Comparison of ENCODE assay signal across 23 cellular contexts in the genomic region with DNA sequence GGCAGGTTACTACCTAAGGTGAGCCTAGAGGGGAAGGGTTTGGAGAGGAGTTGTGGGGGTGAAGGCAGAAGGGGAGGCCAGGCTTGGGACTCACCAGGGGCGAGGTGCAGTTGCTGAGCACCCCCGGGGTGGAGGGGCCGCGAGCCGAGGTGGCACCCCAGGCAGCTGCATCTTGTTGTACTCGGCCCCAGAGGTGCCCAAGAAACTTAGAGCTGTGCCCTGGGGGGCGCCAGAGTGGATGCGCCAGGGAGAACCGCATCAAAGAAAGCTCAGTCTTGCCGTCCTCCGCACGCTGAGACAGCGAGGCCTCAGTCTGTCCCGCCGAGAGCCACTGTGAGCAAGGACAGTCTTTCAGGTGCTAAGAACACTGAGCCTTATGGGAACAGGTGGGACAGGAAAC. TPM values are rescaled to one million over a fixed set of nuclear protein-coding genes. Genes with fewer than 3 reads are reported as not detected.
DNase-seq lines count a peak whose midpoint lies in the region; ATAC-seq, FAIRE-seq and TF ChIP-seq lines count a peak whose summit lies in the region.
"Had no signal": no experiment of that assay in that cellular context is flagged by ENCODE, and none has a peak within 500 bp of the region (broad histone marks: within the 10 kb centered on the region; RNA-seq: fewer than 3 reads in every experiment).

No MANE protein-coding gene starts in this region.

- no peak overlapping the region for H4K5ac ChIP-seq in H1 (ENCODE audit: insufficient read length, low read depth, low read length)

- 0 out of 2 replicates have a peak overlapping the region, but pooled peaks have one; percentile 20 for H2BK15ac ChIP-seq in H1 (ENCODE audit: low read length)

- ATAC-seq in Right ventricle myocardium inferior = no peak
- ATAC-seq in left cardiac atrium = no peak
- no peak for ATAC-seq in RWPE2 (ENCODE audit: low read depth)
- no peak for ATAC-seq in GM19455 (IDR thresholded peaks at IDR 0.05; ENCODE audit: unreplicated experiment)
- ATAC-seq in GM21737 (IDR thresholded peaks at IDR 0.05; ENCODE audit: unreplicated experiment) = no peak
- ATAC-seq: GM12878; left lobe of liver; stimulated activated naive B cell treated with anti-CD40 and anti-IgM and Interleukin-4, amounts not matched to agents 10 μg/mL and 1 μg/mL and 100 μg/mL, for 72 hours had no signal

- TF ChIP-seq EP300 in H1 (IDR thresholded peaks at IDR 0.05; ENCODE audit: borderline replicate concordance in 1 of 2, low read depth in 2 of 2, low read length in 2 of 2) = no peak

- no peak overlapping the region for H3K18ac ChIP-seq in H1 (ENCODE audit: extremely low read depth, low read length)

- H4K91ac ChIP-seq in H1 (replicated peaks; ENCODE audit: insufficient read length, low read length) = no peak overlapping the region

- no peaks in the 10 kb centered on the region; the same call in 1 of the 2 replicates for H3K79me1 ChIP-seq in H1 (ENCODE audit: low read depth, low read length)

- peak overlapping the region; percentile 83 for H3K4me3 Mint-ChIP-seq in type B pancreatic cell
- H3K4me3 Mint-ChIP-seq: dendritic cell treated with granulocyte-macrophage colony-stimulating factor and Interleukin-4, amounts not matched to agents 40 ng/mL and 50 ng/mL, for 4 days had no signal

- H3K9me3 ChIP-seq in RWPE2 (ENCODE audit: severe bottlenecking) = no peaks in the 10 kb centered on the region
- no peaks in the 10 kb centered on the region for H3K9me3 ChIP-seq in H1 (ENCODE audit: insufficient read depth in 2 of 2, low read depth in 1 of 2, low read length in 1 of 2)
- H3K9me3 ChIP-seq: right atrium auricular region had no signal

- no peak overlapping the region for H3K9ac ChIP-seq in H1 (replicated peaks in 1 of 4; ENCODE audit: extremely low read depth in 1 of 4, low read depth in 3 of 4, low read length in 3 of 4)

- H3K27ac ChIP-seq in RWPE2 (ENCODE audit: poor library complexity, severe bottlenecking) (no peak overlapping the region), H1 (ENCODE audit: low read depth, low read length) (no peak overlapping the region)
- H3K27ac ChIP-seq: brain microvascular endothelial cell, HL-60, right atrium auricular region, VCaP had no signal

- no peak overlapping the region for H2AK5ac ChIP-seq in H1 (ENCODE audit: low read depth, low read length)

- H3K36me3 ChIP-seq in RWPE2 (ENCODE audit: low read depth) = no peaks in the 10 kb centered on the region
- H3K36me3 ChIP-seq in H1 (ENCODE audit: control insufficient read depth in 2 of 4, insufficient read depth in 4 of 4, low read length in 3 of 4) = no peaks in the 10 kb centered on the region
- H3K36me3 ChIP-seq: brain microvascular endothelial cell, right atrium auricular region had no signal

- H3K23me2 ChIP-seq in H1 (ENCODE audit: low read depth, low read length) = peaks cover 7% of the 10 kb centered on the region; the same call in 1 of the 2 replicates

- TF ChIP-seq POLR2A in H1 (IDR thresholded peaks at IDR 0.05; ENCODE audit: control extremely low read depth in 1 of 2, low read depth in 2 of 2, low read length in 2 of 2) = no peak

- POLR2A ChIA-PET in H1 (lab: Charles Lee; ENCODE audit: partially characterized antibody) = interaction anchor here (1.4 to 2.7 kb wide), 3 partner anchors 10 to 17 kb away, joined by 3 to 18 read pairs (median 4); partner anchors contain the start of gene ABCB8

- H3K36me3 Mint-ChIP-seq in type B pancreatic cell = no peaks in the 10 kb centered on the region
- H3K36me3 Mint-ChIP-seq: stimulated activated naive B cell treated with anti-CD40 and anti-IgM and Interleukin-4, amounts not matched to agents 10 μg/mL and 1 μg/mL and 100 μg/mL, for 72 hours had no signal

- CTCF ChIA-PET in H1 (lab: Charles Lee; ENCODE audit: partially characterized antibody) = interaction anchor here (0.8 to 8.0 kb wide), 17 partner anchors 8 to 210 kb away, joined by 3 to 116 read pairs (median 9); partner anchors contain the start of genes ABCB8, ABCF2, FASTK and NOS3

- intact Hi-C loops in Right ventricle myocardium inferior (cut with DNase I) (no loop called here), left cardiac atrium (cut with DNase I) (no loop called here)

- H4K8ac ChIP-seq in H1 (ENCODE audit: extremely low read depth, insufficient read depth, low read length) = no peak overlapping the region

- 85% methylated on average over 15 of the region's 15 CpGs; no CpG with 5 or more reads in 1 of the 2 experiments for WGBS in H1 (ENCODE audit: extremely low coverage in 1 of 2, insufficient coverage in 1 of 2, insufficient read length in 1 of 2, insufficient replicate concordance in 2 of 2, low coverage in 1 of 2, low lambda C conversion rate in 2 of 2, missing lambda C conversion rate in 1 of 2), 2 experiments

- no peak overlapping the region for H2BK12ac ChIP-seq in H1 (ENCODE audit: low read depth, low read length)

- H3K56ac ChIP-seq in H1 (replicated peaks; ENCODE audit: insufficient read length, low read depth, low read length) = no peak overlapping the region

- H3K14ac ChIP-seq in H1 (ENCODE audit: insufficient read length) = no peak overlapping the region

- no peaks in the 10 kb centered on the region for H3K9me3 Mint-ChIP-seq in type B pancreatic cell
- H3K9me3 Mint-ChIP-seq: dendritic cell treated with granulocyte-macrophage colony-stimulating factor and Interleukin-4, amounts not matched to agents 40 ng/mL and 50 ng/mL, for 4 days had no signal

- H2BK120ac ChIP-seq in H1 (replicated peaks; ENCODE audit: low read depth, low read length) = no peak overlapping the region

- H3K4me1 ChIP-seq in RWPE2 (ENCODE audit: insufficient read depth, poor library complexity, severe bottlenecking) (no peaks in the 10 kb centered on the region), H1 (replicated peaks in 1 of 4; ENCODE audit: control insufficient read depth in 3 of 4, insufficient read depth in 4 of 4, low read length in 3 of 4) (peaks cover 0 to 30% (median 19%) of the 10 kb centered on the region in 4 experiments; a peak in 5 of 7 replicates)

- no peak overlapping the region for H2AFZ ChIP-seq in H1 (ENCODE audit: low read length)

- no peaks in the 10 kb centered on the region for H4K20me1 ChIP-seq in H1 (replicated peaks in 1 of 2; ENCODE audit: control insufficient read depth in 1 of 2, insufficient read depth in 2 of 2, low read length in 2 of 2)

- FAIRE-seq in H1 (lab: Jason Lieb, UNC) = no peak
- FAIRE-seq: GM12878, urothelium cell line had no signal

- H3K4me3 ChIP-seq in RWPE2 (ENCODE audit: severe bottlenecking) (no peak overlapping the region), H1 (ENCODE audit: extremely low read depth in 1 of 4, insufficient read depth in 2 of 4, low read depth in 3 of 4, low read length in 4 of 4) (no peak overlapping the region)
- H3K4me3 ChIP-seq: GM12878, right atrium auricular region had no signal

- H3K27me3 ChIP-seq in RWPE2 (ENCODE audit: insufficient read depth, poor library complexity, severe bottlenecking) (peaks cover 12% of the 10 kb centered on the region), H1 (replicated peaks in 1 of 4; ENCODE audit: control insufficient read depth in 3 of 4, extremely low read depth in 1 of 4, insufficient read depth in 3 of 4, low read length in 3 of 4) (peaks cover 8 to 46% (median 41%) of the 10 kb centered on the region in 4 experiments)
- H3K27me3 ChIP-seq: right atrium auricular region had no signal

- TF ChIP-seq CTCF in RWPE2 (IDR thresholded peaks at IDR 0.05; ENCODE audit: poor library complexity, severe bottlenecking) (no peak), H1 (IDR thresholded peaks at IDR 0.05; ENCODE audit: control extremely low read depth in 1 of 3, insufficient read depth in 1 of 3, low read depth in 1 of 3, low read length in 3 of 3) (no peak), type B pancreatic cell (conservative IDR thresholded peaks at IDR 0.05) (no peak)

- no peak overlapping the region for H3K4ac ChIP-seq in H1 (replicated peaks; ENCODE audit: insufficient read length, low read depth, low read length)

- no peak overlapping the region; a peak in 1 of 4 replicates for H3K4me2 ChIP-seq in H1 (ENCODE audit: insufficient read depth in 1 of 2, low read depth in 2 of 2, low read length in 2 of 2)

- peaks cover 72% of the 10 kb centered on the region for H3K27me3 Mint-ChIP-seq in type B pancreatic cell

- peaks cover 28% of the 10 kb centered on the region for H3K4me1 Mint-ChIP-seq in type B pancreatic cell (ENCODE audit: unreplicated experiment)

- no peak overlapping the region for H2BK5ac ChIP-seq in H1 (ENCODE audit: low read depth, low read length)

- no peak overlapping the region for H3K27ac Mint-ChIP-seq in type B pancreatic cell
- H3K27ac Mint-ChIP-seq: dendritic cell treated with granulocyte-macrophage colony-stimulating factor and Interleukin-4, amounts not matched to agents 40 ng/mL and 50 ng/mL, for 4 days had no signal

- no peaks in the 10 kb centered on the region for H3K79me2 ChIP-seq in H1 (ENCODE audit: control insufficient read depth in 1 of 2, insufficient read depth in 2 of 2, low read length in 2 of 2)

- H3K23ac ChIP-seq in H1 (ENCODE audit: insufficient read length) = no peak overlapping the region

- no peak overlapping the region for H2BK20ac ChIP-seq in H1 (ENCODE audit: low read length)

- TF ChIP-seq RAD21 in H1 (IDR thresholded peaks at IDR 0.05 in 1 of 2, conservative IDR thresholded peaks at IDR 0.05 in 1 of 2; ENCODE audit: low read depth in 2 of 2, low read length in 2 of 2) = no peak

- peak; percentile 13 for DNase-seq in Right ventricle myocardium inferior (ENCODE audit: missing footprints)
- DNase-seq in left cardiac atrium = no peak
- DNase-seq in RWPE2 (ENCODE audit: low spot score) = peak; percentile 38
- DNase-seq in H1 (ENCODE audit: low read depth in 1 of 2, low spot score in 2 of 2) = no peak
- DNase-seq in type B pancreatic cell (ENCODE audit: extremely low spot score, unreplicated experiment) = no peak
- DNase-seq in NCI-H524 (lab: John Stamatoyannopoulos, UW) = no peak
- DNase-seq: activated naive CD4-positive, alpha-beta T cell; brain microvascular endothelial cell; GF-D8; HCEC 1CT; NCI-H187; occipital lobe; stimulated activated naive B cell treated with anti-CD40 and anti-IgM and Interleukin-4, amounts not matched to agents 10 μg/mL and 1 μg/mL and 100 μg/mL, for 72 hours; SW 1271 had no signal

RNA-seq across cellular contexts. Expression of gene ATG9B, which starts 7.4 kb away (rescaled TPM):
- total RNA-seq in Right ventricle myocardium inferior (not detected), left cardiac atrium (under 1 TPM; 0.13 to 0.32 TPM), type B pancreatic cell (ENCODE audit: low replicate concordance) (33.8 and 53.2 TPM in 2 replicates)
- 2.3 and 2.6 TPM in 2 replicates for total RNA-seq in H1 (2021; fragmentation: NEBNext Ultra II Directional; extraction: Animal tissue kit (Norgen Biotek cat#: 25700))
- 1.4 and 2.7 TPM in 2 replicates for polyA plus RNA-seq in H1 (2011; rRNA removed)
- 2.7 TPM for polyA plus RNA-seq in H1 (2011; cell fraction: cytosol; rRNA removed)
- polyA plus RNA-seq in H1 (2011; cell fraction: nucleus; rRNA removed) = 6.4 TPM
- 2.7 to 4.3 TPM (median 3.1 TPM) in 4 replicates for polyA plus RNA-seq in H1 (2012, experiment 1 of 2)
- 0.79 TPM for polyA plus RNA-seq in H1 (2012, experiment 2 of 2)
- 1.7 TPM for polyA plus RNA-seq in H1 (2013, experiment 1 of 2)
- polyA plus RNA-seq in H1 (2013, experiment 2 of 2) = 1.8 TPM
- polyA minus RNA-seq in H1 (2011; rRNA and poly(A)+ RNA removed) = 0.19 and 0.51 TPM in 2 replicates
- polyA minus RNA-seq in H1 (2011; cell fraction: cytosol; rRNA and poly(A)+ RNA removed) = 0.88 TPM
- 0.60 TPM for polyA minus RNA-seq in H1 (2011; cell fraction: nucleus; rRNA and poly(A)+ RNA removed)
- total RNA-seq: left lobe of liver, right atrium auricular region had no signal

RNA-seq across cellular contexts. Expression of gene ABCB8, which starts 11.3 kb away (rescaled TPM):
- total RNA-seq in Right ventricle myocardium inferior (24.5 TPM), left cardiac atrium (10 to 100 TPM; 20.1 to 21.6 TPM), type B pancreatic cell (ENCODE audit: low replicate concordance) (32.7 and 45.5 TPM in 2 replicates)
- total RNA-seq in H1 (2021; fragmentation: NEBNext Ultra II Directional; extraction: Animal tissue kit (Norgen Biotek cat#: 25700)) = 22.2 and 27.0 TPM in 2 replicates
- polyA plus RNA-seq in H1 (2011; rRNA removed) = 17.7 and 26.0 TPM in 2 replicates
- polyA plus RNA-seq in H1 (2011; cell fraction: cytosol; rRNA removed) = 16.7 TPM
- polyA plus RNA-seq in H1 (2011; cell fraction: nucleus; rRNA removed) = 52.2 TPM
- 14.8 to 21.8 TPM (median 19.6 TPM) in 4 replicates for polyA plus RNA-seq in H1 (2012, experiment 1 of 2)
- 15.8 TPM for polyA plus RNA-seq in H1 (2012, experiment 2 of 2)
- polyA plus RNA-seq in H1 (2013, experiment 1 of 2) = 16.5 TPM
- polyA plus RNA-seq in H1 (2013, experiment 2 of 2) = 15.7 TPM
- polyA minus RNA-seq in H1 (2011; rRNA and poly(A)+ RNA removed) = 17.2 and 19.5 TPM in 2 replicates
- 12.2 TPM for polyA minus RNA-seq in H1 (2011; cell fraction: cytosol; rRNA and poly(A)+ RNA removed)
- polyA minus RNA-seq in H1 (2011; cell fraction: nucleus; rRNA and poly(A)+ RNA removed) = 28.9 TPM

RNA-seq across cellular contexts. Expression of gene NOS3, which starts 26.1 kb away (rescaled TPM):
- 19.4 TPM for total RNA-seq in Right ventricle myocardium inferior
- 10 to 100 TPM; 13.1 to 63.9 TPM for total RNA-seq in left cardiac atrium
- total RNA-seq in H1 (2021; fragmentation: NEBNext Ultra II Directional; extraction: Animal tissue kit (Norgen Biotek cat#: 25700)) = 4.4 and 4.7 TPM in 2 replicates
- 16.2 and 20.9 TPM in 2 replicates for polyA plus RNA-seq in H1 (2011; rRNA removed)
- 8.1 TPM for polyA plus RNA-seq in H1 (2011; cell fraction: cytosol; rRNA removed)
- polyA plus RNA-seq in H1 (2011; cell fraction: nucleus; rRNA removed) = 12.6 TPM
- 4.2 to 10.6 TPM (median 8.1 TPM) in 4 replicates for polyA plus RNA-seq in H1 (2012, experiment 1 of 2)
- 5.2 TPM for polyA plus RNA-seq in H1 (2012, experiment 2 of 2)
- 4.2 TPM for polyA plus RNA-seq in H1 (2013, experiment 1 of 2)
- polyA plus RNA-seq in H1 (2013, experiment 2 of 2) = 3.5 TPM
- polyA minus RNA-seq in H1 (2011; rRNA and poly(A)+ RNA removed) = 5.4 and 6.9 TPM in 2 replicates
- 7.7 TPM for polyA minus RNA-seq in H1 (2011; cell fraction: cytosol; rRNA and poly(A)+ RNA removed)
- polyA minus RNA-seq in H1 (2011; cell fraction: nucleus; rRNA and poly(A)+ RNA removed) = 10.1 TPM
- total RNA-seq in type B pancreatic cell (ENCODE audit: low replicate concordance) = 0.21 and 1.7 TPM in 2 replicates

RNA-seq across cellular contexts. Expression of gene ASIC3, which starts 31.4 kb away (rescaled TPM):
- 5.5 TPM for total RNA-seq in Right ventricle myocardium inferior
- 1 to 10 TPM; 4.0 to 4.2 TPM for total RNA-seq in left cardiac atrium
- total RNA-seq in H1 (2021; fragmentation: NEBNext Ultra II Directional; extraction: Animal tissue kit (Norgen Biotek cat#: 25700)) = 1.4 and 1.9 TPM in 2 replicates
- 1.6 and 4.3 TPM in 2 replicates for polyA plus RNA-seq in H1 (2011; rRNA removed)
- polyA plus RNA-seq in H1 (2011; cell fraction: cytosol; rRNA removed) = 2.6 TPM
- polyA plus RNA-seq in H1 (2011; cell fraction: nucleus; rRNA removed) = 17.4 TPM
- polyA plus RNA-seq in H1 (2012, experiment 1 of 2) = 3.1 to 5.6 TPM (median 4.2 TPM) in 4 replicates
- polyA plus RNA-seq in H1 (2012, experiment 2 of 2) = 2.4 TPM
- 0.87 TPM for polyA plus RNA-seq in H1 (2013, experiment 1 of 2)
- 0.74 TPM for polyA plus RNA-seq in H1 (2013, experiment 2 of 2)
- polyA minus RNA-seq in H1 (2011; rRNA and poly(A)+ RNA removed) = 0.27 and 0.88 TPM in 2 replicates
- polyA minus RNA-seq in H1 (2011; cell fraction: cytosol; rRNA and poly(A)+ RNA removed) = 0.73 TPM
- 2.1 TPM for polyA minus RNA-seq in H1 (2011; cell fraction: nucleus; rRNA and poly(A)+ RNA removed)
- 2.2 and 4.4 TPM in 2 replicates for total RNA-seq in type B pancreatic cell (ENCODE audit: low replicate concordance)

RNA-seq across cellular contexts. Expression of gene KCNH2, which starts 38.8 kb away (rescaled TPM):
- total RNA-seq in Right ventricle myocardium inferior (97.3 TPM), left cardiac atrium (10 to 100 TPM; 59.1 to 82.1 TPM), type B pancreatic cell (ENCODE audit: low replicate concordance) (8.0 and 10.0 TPM in 2 replicates)
- 7.7 and 8.0 TPM in 2 replicates for total RNA-seq in H1 (2021; fragmentation: NEBNext Ultra II Directional; extraction: Animal tissue kit (Norgen Biotek cat#: 25700))
- polyA plus RNA-seq in H1 (2011; rRNA removed) = 15.0 and 20.5 TPM in 2 replicates
- polyA plus RNA-seq in H1 (2011; cell fraction: cytosol; rRNA removed) = 13.4 TPM
- 23.6 TPM for polyA plus RNA-seq in H1 (2011; cell fraction: nucleus; rRNA removed)
- polyA plus RNA-seq in H1 (2012, experiment 1 of 2) = 5.5 to 12.1 TPM (median 10.4 TPM) in 4 replicates
- 7.6 TPM for polyA plus RNA-seq in H1 (2012, experiment 2 of 2)
- 7.6 TPM for polyA plus RNA-seq in H1 (2013, experiment 1 of 2)
- polyA plus RNA-seq in H1 (2013, experiment 2 of 2) = 7.2 TPM
- 8.9 and 10.2 TPM in 2 replicates for polyA minus RNA-seq in H1 (2011; rRNA and poly(A)+ RNA removed)
- 9.5 TPM for polyA minus RNA-seq in H1 (2011; cell fraction: cytosol; rRNA and poly(A)+ RNA removed)
- polyA minus RNA-seq in H1 (2011; cell fraction: nucleus; rRNA and poly(A)+ RNA removed) = 7.0 TPM

Comparison
In these comparisons a context has a peak if more than half of its experiments do, and no peak if none do; other contexts are left out.
1. DNase-seq: peak in Right ventricle myocardium inferior (single experiment) and RWPE2 (single experiment); none in left cardiac atrium (single experiment), H1 (0 of 2), type B pancreatic cell (single experiment) and NCI-H524 (0 of 2).